22 cellular contexts compared by ENCODE assay signal in the genomic region with DNA sequence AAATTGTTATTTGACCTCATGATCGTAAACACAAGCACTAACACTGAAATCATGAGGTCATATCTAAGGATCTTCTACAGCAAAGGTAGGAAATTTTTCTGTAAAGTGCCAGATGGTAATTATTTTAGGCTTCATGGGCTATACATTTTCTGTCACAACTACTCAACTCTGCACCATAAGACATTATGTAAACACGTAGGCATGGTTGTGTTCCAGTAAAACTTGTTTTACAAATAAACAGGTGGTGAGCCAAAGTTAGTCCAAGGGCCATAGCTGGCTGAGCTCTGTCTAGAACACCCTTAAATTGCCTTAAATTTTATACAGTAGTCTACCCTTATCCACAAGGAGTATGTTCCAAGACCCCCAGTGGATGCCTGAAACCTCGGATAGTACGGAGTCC.
"Had no signal": no experiment of that assay in that cellular context is flagged by ENCODE, and none has a peak within 500 bp of the region (broad histone marks: within the 10 kb centered on the region; RNA-seq: fewer than 3 reads in every experiment).

No MANE protein-coding gene starts in this region.

- H3K9me3 ChIP-seq: left ventricle myocardium inferior, mucosa of descending colon, ovary, right atrium auricular region, right lobe of liver, upper lobe of left lung, vagina had no signal

- H3K4me3 ChIP-seq: left ventricle myocardium inferior, lung, mucosa of descending colon, ovary, right atrium auricular region, right lobe of liver, smooth muscle cell, tibial nerve, upper lobe of left lung, vagina had no signal

- H3K27me3 ChIP-seq: ovary, right atrium auricular region, right lobe of liver, tibial nerve, upper lobe of left lung, vagina had no signal

- ATAC-seq: mucosa of descending colon; naive thymus-derived CD4-positive, alpha-beta T cell; natural killer cell treated with Interleukin-12 subunit alpha and Interleukin-12 subunit beta and Interleukin-15 and Interleukin-18, amount 100 ng/mL, for 72 hours; stimulated activated memory B cell treated with anti-CD40 and anti-IgM and Interleukin-4, amounts not matched to agents 10 μg/mL and 1 μg/mL and 100 μg/mL, for 72 hours; stimulated activated naive CD8-positive, alpha-beta T cell treated with anti-CD3 and anti-CD28 coated beads, Interleukin-15, amount 100 ng/mL, for 72 hours had no signal

- H3K36me3 ChIP-seq: left ventricle myocardium inferior, ovary, right atrium auricular region, right lobe of liver, tibial nerve, upper lobe of left lung, vagina had no signal

- DNase-seq: islet precursor cell; left ventricle myocardium inferior; midbrain; mucosa of descending colon; naive thymus-derived CD4-positive, alpha-beta T cell; ovary; right lobe of liver; stimulated activated CD4-positive, alpha-beta T cell treated with anti-CD3 and anti-CD28 coated beads, Interleukin-1b, Interleukin-23, amount 100 ng/mL, for 48 hours; stimulated activated CD4-positive, alpha-beta T cell treated with anti-CD3 and anti-CD28 coated beads, Interleukin-2, amount 100 ng/mL, for 48 hours; stimulated activated CD4-positive, alpha-beta T cell treated with anti-CD3 and anti-CD28 coated beads, Interleukin-4, amount 100 ng/mL, for 4 hours; stimulated activated CD8-positive, alpha-beta memory T cell treated with anti-CD3 and anti-CD28 coated beads, Interleukin-4, amount 100 ng/mL, for 48 hours; stimulated activated naive CD4-positive, alpha-beta T cell treated with Interleukin-2 at 50 U/mL for 16 hours; stimulated activated naive CD8-positive, alpha-beta T cell treated with anti-CD3 and anti-CD28 coated beads, Interleukin-15, amount 100 ng/mL, for 72 hours; substantia nigra; upper lobe of left lung had no signal

- H3K27ac ChIP-seq: left ventricle myocardium inferior, ovary, right atrium auricular region, right lobe of liver, tibial nerve, upper lobe of left lung, vagina had no signal

- H3K4me1 ChIP-seq: right atrium auricular region, upper lobe of left lung had no signal

- H3K4me2 ChIP-seq: smooth muscle cell had no signal
